In the genomic region with DNA sequence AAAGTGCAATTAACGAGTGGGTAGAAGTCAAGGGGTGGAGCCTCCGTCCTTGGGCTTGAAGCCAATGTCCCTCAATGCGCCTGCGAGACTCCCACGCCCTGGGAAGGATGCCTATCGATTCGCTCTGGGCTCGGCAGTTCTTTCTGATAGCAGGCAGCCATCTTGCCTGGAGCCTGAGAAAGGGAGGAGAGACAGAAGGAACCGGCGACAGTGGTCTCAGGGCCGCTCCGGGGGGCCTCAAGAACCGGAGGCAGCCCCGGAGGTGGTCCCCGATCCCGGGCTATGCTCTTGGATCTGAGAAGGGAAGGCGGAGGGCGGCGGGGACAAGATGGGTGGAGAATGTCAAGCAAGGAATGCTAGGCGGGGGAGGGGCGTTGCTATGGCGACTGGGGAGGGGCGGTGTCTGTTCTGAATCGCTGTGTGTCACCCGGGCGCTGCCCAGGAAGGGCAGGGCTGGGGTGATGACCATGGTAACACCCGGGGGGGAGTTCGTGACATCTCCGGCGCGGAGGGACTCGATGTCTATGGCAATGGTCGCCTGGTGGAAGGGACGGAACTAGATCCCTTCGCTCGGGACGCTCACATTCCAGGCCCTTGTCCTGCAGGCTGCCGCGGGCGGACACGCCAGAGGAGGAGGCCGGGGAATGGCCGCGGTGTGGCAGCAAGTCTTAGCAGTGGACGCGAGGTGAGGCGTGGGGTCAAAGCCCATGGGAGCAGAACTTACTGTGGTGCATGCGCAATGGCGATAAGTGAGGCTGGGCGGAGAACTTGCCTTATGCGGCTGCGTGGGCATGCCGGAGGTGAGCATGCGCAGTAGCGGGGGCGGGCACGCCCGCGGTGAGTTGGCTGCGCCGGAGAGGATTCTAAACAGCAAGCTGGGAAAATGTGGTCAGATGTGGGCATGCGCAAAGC, we compare ENCODE assay signal across 8 cellular contexts. TPM values are rescaled to one million over a fixed set of nuclear protein-coding genes. Genes with fewer than 3 reads are reported as not detected.
DNase-seq lines count a peak whose midpoint lies in the region; ATAC-seq and TF ChIP-seq lines count a peak whose summit lies in the region.

A gene (plus strand): TSS at position 140 of the 912 bp plus-strand sequence. CDS start 505 bp downstream, at position 645.

- H3K27ac ChIP-seq in KOPT-K1 (ENCODE audit: low read depth, low read length, poor library complexity, severe bottlenecking) (peak within 1 kb of the TSS; percentile 92), Peyer's patch (peak within 1 kb of the TSS; percentile 87 to 100 (median 98)), esophagus (ENCODE audit: low read depth in 2 of 2, low read length in 1 of 2) (peak within 1 kb of the TSS; percentile 98 to 99)

- H3K27me3 ChIP-seq in Peyer's patch, result no peaks in the 10 kb centered on the region
- no peaks in the 10 kb centered on the region for H3K27me3 ChIP-seq in esophagus (ENCODE audit: control insufficient read depth in 1 of 2, insufficient read depth in 2 of 2, low read length in 2 of 2)
- no peaks in the 10 kb centered on the region for H3K27me3 ChIP-seq in mucosa of stomach (ENCODE audit: control insufficient read depth, insufficient read depth, low read length)

- peaks cover 0 to 5% (median 0%) of the 10 kb centered on the region in 4 donors for H3K4me1 ChIP-seq in Peyer's patch
- peaks cover 0 to 5% of the 10 kb centered on the region in 2 donors for H3K4me1 ChIP-seq in esophagus (ENCODE audit: control insufficient read depth in 2 of 2, insufficient read depth in 2 of 2, low read length in 1 of 2)
- peaks cover 8% of the 10 kb centered on the region for H3K4me1 ChIP-seq in mucosa of stomach (ENCODE audit: control insufficient read depth, insufficient read depth, low read length)

- H3K36me3 ChIP-seq in KOPT-K1 (ENCODE audit: insufficient read depth, low read length) (peaks cover 21% of the 10 kb centered on the region; the same call in 1 of the 2 replicates), Peyer's patch (peaks cover 0 to 34% (median 0%) of the 10 kb centered on the region in 3 donors), esophagus (ENCODE audit: control insufficient read depth in 2 of 2, insufficient read depth in 2 of 2, low read length in 1 of 2) (peaks cover 5 to 19% of the 10 kb centered on the region in 2 donors), mucosa of stomach (ENCODE audit: control insufficient read depth, insufficient read depth, low read length) (peaks cover 8% of the 10 kb centered on the region)

- WGBS in esophagus, 2 donors, result 1 to 29% methylated on average over 61 to 62 of the region's 62 CpGs

- DNase-seq in DMS 273 treated with DMSO at 0.1 percent for 48 hours (lab: John Stamatoyannopoulos, UW) (peak; percentile 83), Peyer's patch (peak; percentile 82 to 96 (median 90))
- DNase-seq in activated T-cell treated with anti-CD3 and anti-CD28 coated beads, Interleukin-2, amount 50 U/mL, for 48 hours, result peak; percentile 90
- peak; percentile 90 for DNase-seq in stimulated activated CD8-positive, alpha-beta memory T cell treated with anti-CD3 and anti-CD28 coated beads, Interleukin-4, amount 100 ng/mL, for 48 hours

- H3K4me3 ChIP-seq in Peyer's patch (peak within 1 kb of the TSS; percentile 55 to 80 (median 78)), esophagus (ENCODE audit: low read depth in 1 of 2, low read length in 2 of 2) (peak within 1 kb of the TSS; percentile 55 to 82), mucosa of stomach (ENCODE audit: low read length) (peak within 1 kb of the TSS; percentile 62)

- H3K9me3 ChIP-seq in KOPT-K1 (ENCODE audit: insufficient read depth, low read length, poor library complexity, severe bottlenecking) (no peaks in the 10 kb centered on the region), Peyer's patch (no peaks in the 10 kb centered on the region), esophagus (ENCODE audit: control insufficient read depth in 2 of 2, insufficient read depth in 1 of 2, low read depth in 1 of 2, low read length in 1 of 2) (peaks cover 0 to 2% of the 10 kb centered on the region in 2 donors), mucosa of stomach (ENCODE audit: control insufficient read depth, low read length) (no peaks in the 10 kb centered on the region)

- TF ChIP-seq CTCF in Peyer's patch (IDR thresholded peaks at IDR 0.05), result no peak

- TF ChIP-seq POLR2A in Peyer's patch (IDR thresholded peaks at IDR 0.05), result peak; percentile 47 to 70

- H3K9ac ChIP-seq in mucosa of stomach (ENCODE audit: low read length), result peak within 1 kb of the TSS; percentile 77

- ATAC-seq in GM21576 (IDR thresholded peaks at IDR 0.05; ENCODE audit: unreplicated experiment), result peak; percentile 59

RNA-seq across cellular contexts. Expression of the gene that starts here (rescaled TPM):
- total RNA-seq in Peyer's patch, result 100 to 1,000 TPM in 2 of 4 donors, 10 to 100 TPM in 2; 95.1 to 218 (median 107) TPM
- 10 to 100 TPM; 90.1 to 96.8 TPM for polyA plus RNA-seq in esophagus

Comparison
In these comparisons a context has a peak if more than half of its experiments do, and no peak if none do; other contexts are left out.
1. Peak in every context shown above with its lines: DNase-seq, ATAC-seq, H3K4me3 ChIP-seq and H3K27ac ChIP-seq.